Comparison of ENCODE assay signal across 11 cellular contexts in the genomic region with DNA sequence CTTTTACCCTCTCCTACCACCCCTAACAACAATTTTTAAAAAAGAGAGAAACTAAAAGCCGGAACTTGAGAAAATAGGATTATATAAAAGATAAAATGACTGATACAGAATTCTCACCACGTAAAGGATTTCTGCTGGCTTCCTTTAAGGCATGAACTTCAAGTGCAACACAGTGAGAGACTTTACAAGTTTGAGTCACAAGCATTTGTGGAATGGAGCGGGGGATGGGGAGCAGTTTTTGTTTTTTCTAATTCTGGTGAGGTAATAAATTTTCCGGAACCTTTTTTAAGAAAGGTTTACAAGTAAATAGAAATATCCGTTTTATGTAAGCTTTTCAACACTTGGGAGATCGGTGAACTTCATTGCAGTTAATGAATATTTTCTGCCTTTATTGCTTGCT.
DNase-seq lines count a peak whose midpoint lies in the region; ATAC-seq, FAIRE-seq and TF ChIP-seq lines count a peak whose summit lies in the region.
"Had no signal": no experiment of that assay in that cellular context is flagged by ENCODE, and none has a peak within 500 bp of the region (broad histone marks: within the 10 kb centered on the region; RNA-seq: fewer than 3 reads in every experiment).

No MANE protein-coding gene starts in this region.

- H3K4me3 Mint-ChIP-seq in nephron = peak overlapping the region; percentile 92 to 94 (median 93)

- H4K20me1 ChIP-seq in BLaER1 = peaks cover 23% of the 10 kb centered on the region

- peaks cover 61% of the 10 kb centered on the region for H3K27me3 Mint-ChIP-seq in nephron (ENCODE audit: low read depth)

- TF ChIP-seq CTCF in nephron (IDR thresholded peaks at IDR 0.05; ENCODE audit: unreplicated experiment in 3 of 3) = no peak

- DNase-seq in HTR-8/SVneo (ENCODE audit: insufficient read length, low spot score) (peak; percentile 17), NCI-H2107 treated with DMSO at 0.1 percent for 48 hours (lab: John Stamatoyannopoulos, UW; ENCODE audit: unreplicated experiment) (no peak), GF-D8 (lab: John Stamatoyannopoulos, UW) (no peak)
- DNase-seq in effector CD8-positive, alpha-beta T cell (lab: John Stamatoyannopoulos, UW) = no peak
- DNase-seq: activated CD8-positive, alpha-beta T cell treated with anti-CD3 and anti-CD28 coated beads for 36 hours; effector memory CD4-positive, alpha-beta T cell; mucosa of descending colon had no signal

- H3K27me3 ChIP-seq in BLaER1 (no peaks in the 10 kb centered on the region), endocrine pancreas (ENCODE audit: control insufficient read depth, insufficient read depth, low read length) (no peaks in the 10 kb centered on the region)

- no peak for FAIRE-seq in HTR-8/SVneo (lab: Jason Lieb, UNC)

- peak overlapping the region; percentile 77 to 91 (median 90) for H3K27ac Mint-ChIP-seq in nephron
- H3K27ac Mint-ChIP-seq: activated CD8-positive, alpha-beta T cell treated with anti-CD3 and anti-CD28 coated beads for 36 hours had no signal

- H3K4me2 ChIP-seq in BLaER1 = peak overlapping the region; percentile 69

- peak overlapping the region; percentile 75 for H3K4me3 ChIP-seq in BLaER1
- peak overlapping the region; percentile 45 for H3K4me3 ChIP-seq in endocrine pancreas (ENCODE audit: control insufficient read depth, insufficient read depth, low read length)
- H3K4me3 ChIP-seq: mucosa of descending colon had no signal

- H3K4me1 ChIP-seq in BLaER1 = 0 out of 2 replicates have a peak, but pooled peaks cover 4% of the 10 kb centered on the region
- no peaks in the 10 kb centered on the region for H3K4me1 ChIP-seq in endocrine pancreas (ENCODE audit: control insufficient read depth, insufficient read depth, low read length)

- H3K27ac ChIP-seq in BLaER1 = no peak overlapping the region

- no peak for ATAC-seq in GM18502 (IDR thresholded peaks at IDR 0.05; ENCODE audit: poor library complexity, unreplicated experiment)
- ATAC-seq: activated CD8-positive, alpha-beta T cell treated with anti-CD3 and anti-CD28 coated beads for 36 hours; mucosa of descending colon had no signal

- H3K9ac ChIP-seq in BLaER1 (no peak overlapping the region), endocrine pancreas (ENCODE audit: control insufficient read depth, insufficient read depth, low read length) (no peak overlapping the region)

- no peaks in the 10 kb centered on the region for H3K36me3 Mint-ChIP-seq in nephron (ENCODE audit: low read depth)

- H3K9me3 Mint-ChIP-seq in nephron = no peaks in the 10 kb centered on the region
- H3K9me3 Mint-ChIP-seq: activated CD8-positive, alpha-beta T cell treated with anti-CD3 and anti-CD28 coated beads for 36 hours had no signal

- peaks cover 31% of the 10 kb centered on the region for H3K9me3 ChIP-seq in BLaER1
- H3K9me3 ChIP-seq in endocrine pancreas (ENCODE audit: control insufficient read depth, low read length) = no peaks in the 10 kb centered on the region
- H3K9me3 ChIP-seq: mucosa of descending colon had no signal

- peaks cover 15% of the 10 kb centered on the region for H3K4me1 Mint-ChIP-seq in nephron

- no peaks in the 10 kb centered on the region for H3K36me3 ChIP-seq in BLaER1
- H3K36me3 ChIP-seq in endocrine pancreas (ENCODE audit: control insufficient read depth, insufficient read depth, low read length) = no peaks in the 10 kb centered on the region
